Comparison of ENCODE assay signal across 7 cellular contexts in the genomic region with DNA sequence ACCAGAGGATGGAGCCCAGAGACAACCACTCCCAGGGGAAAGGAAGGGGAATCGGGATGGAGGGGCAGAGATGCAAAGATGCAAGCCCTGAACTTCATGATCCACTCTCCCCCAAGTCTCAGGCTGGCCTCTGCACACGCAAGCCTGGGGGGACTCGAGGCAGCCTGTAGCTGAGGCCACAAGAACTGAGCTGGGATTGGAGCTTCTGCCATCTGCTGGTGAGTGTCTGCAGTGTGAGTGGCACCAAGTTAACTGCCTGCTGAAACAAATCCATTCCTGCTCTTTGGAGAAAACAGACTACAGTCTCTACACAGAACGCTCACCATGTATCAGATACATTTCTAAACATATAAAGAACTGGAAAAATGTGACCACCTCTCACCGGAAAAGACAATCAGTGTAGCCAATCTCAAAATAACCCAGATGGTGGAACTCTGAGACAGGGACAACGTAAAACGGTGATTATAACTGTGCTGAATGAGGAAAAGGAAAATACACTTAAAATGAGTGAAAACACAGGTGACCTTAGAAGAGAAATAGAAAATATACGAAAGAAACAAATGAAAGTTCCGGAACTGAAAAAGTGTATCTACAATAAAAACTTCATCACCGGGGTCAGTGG.
DNase-seq lines count a peak whose midpoint lies in the region; ATAC-seq lines count a peak whose summit lies in the region.

No MANE protein-coding gene starts in this region.

- no peak overlapping the region for H3K27ac ChIP-seq in substantia nigra (ENCODE audit: low read depth, low read length, poor library complexity, severe bottlenecking)

- in situ Hi-C loops in G401 (cut with HindIII; ENCODE audit: low sequenced_read_pairs): no loop called here

- DNase-seq in G401 (ENCODE audit: low spot score) (peak; percentile 76), Kasumi-1 (lab: John Stamatoyannopoulos, UW) (peak; percentile 76 to 80), T-helper 9 cell (peak; percentile 41), kidney tubule cell (ENCODE audit: low spot score) (peak; percentile 49), substantia nigra (lab: John Stamatoyannopoulos, UW) (peak in 28 of 49 donors; percentile 1 to 51 (median 28))
- peak; percentile 57 for DNase-seq in central memory CD4-positive, alpha-beta T cell

- no peak for ATAC-seq in HG02970 (IDR thresholded peaks at IDR 0.05; ENCODE audit: low FRiP score, unreplicated experiment)
